31 cellular contexts compared by ENCODE assay signal in genomic region chr15:101092867-101093202, GRCh38.
DNase-seq lines count a peak whose midpoint lies in the region; ATAC-seq, FAIRE-seq and TF ChIP-seq lines count a peak whose summit lies in the region.
"Had no signal": no experiment of that assay in that cellular context is flagged by ENCODE, and none has a peak within 500 bp of the region (broad histone marks: within the 10 kb centered on the region; RNA-seq: fewer than 3 reads in every experiment).

No MANE protein-coding gene starts in this region.

- no peak for DNase-seq in H1 (ENCODE audit: low read depth in 1 of 2, low spot score in 2 of 2)
- no peak for DNase-seq in lower lobe of right lung
- no peak for DNase-seq in stomach
- DNase-seq in T-helper 2 cell treated with Interferon-gamma antibody and Interleukin-4, amounts not matched to agents 5 μg/mL and 100 μg/mL, for 36 hours (ENCODE audit: low spot score), result no peak
- DNase-seq in CD8-positive, alpha-beta T cell, result no peak
- no peak for DNase-seq in Calu3
- DNase-seq in T-cell, result no peak
- DNase-seq: activated CD4-positive, alpha-beta T cell treated with anti-CD3 and anti-CD28 coated beads for 36 hours; activated CD8-positive, alpha-beta T cell treated with anti-CD3 and anti-CD28 coated beads, Interleukin-2, amount 10 ng/mL, durations not matched to agents 7 days and 5 days; activated naive CD4-positive, alpha-beta T cell treated with anti-CD3 and anti-CD28 coated beads for 36 hours; COR-L47; Karpas-422; midbrain; naive thymus-derived CD4-positive, alpha-beta T cell; NCI-H1417 treated with DMSO at 0.1 percent for 48 hours; NCI-H2029 treated with DMSO at 0.1 percent for 48 hours; NCI-H526 treated with DMSO at 0.1 percent for 48 hours; pancreas; PC-9; retina; Right ventricle myocardium superior; stimulated activated CD4-positive, alpha-beta T cell treated with anti-CD3 and anti-CD28 coated beads, Interleukin-12 subunit alpha, Interleukin-12 subunit beta, amount 100 ng/mL, for 4 hours; stimulated activated CD4-positive, alpha-beta T cell treated with anti-CD3 and anti-CD28 coated beads, Interleukin-2, amount 100 ng/mL, for 48 hours; T-helper 9 cell; transverse colon had no signal

- H3K79me1 ChIP-seq in H1 (ENCODE audit: low read depth, low read length), result no peaks in the 10 kb centered on the region

- H3K36me3 ChIP-seq in H1 (ENCODE audit: control insufficient read depth in 2 of 4, insufficient read depth in 4 of 4, low read length in 3 of 4) (no peaks in the 10 kb centered on the region), lower lobe of right lung (no peaks in the 10 kb centered on the region), stomach (no peaks in the 10 kb centered on the region)
- no peaks in the 10 kb centered on the region for H3K36me3 ChIP-seq in CD8-positive, alpha-beta T cell (ENCODE audit: insufficient read depth, low read length)
- H3K36me3 ChIP-seq: HAP-1, pancreas, transverse colon had no signal

- no peaks in the 10 kb centered on the region for H3K27me3 ChIP-seq in H1 (replicated peaks in 1 of 4; ENCODE audit: control insufficient read depth in 3 of 4, extremely low read depth in 1 of 4, insufficient read depth in 3 of 4, low read length in 3 of 4)
- H3K27me3 ChIP-seq in lower lobe of right lung (ENCODE audit: low read depth), result no peaks in the 10 kb centered on the region
- H3K27me3 ChIP-seq in stomach, result no peaks in the 10 kb centered on the region
- no peaks in the 10 kb centered on the region for H3K27me3 ChIP-seq in CD8-positive, alpha-beta T cell (ENCODE audit: insufficient read depth, low read length)
- H3K27me3 ChIP-seq: pancreas, transverse colon had no signal

- intact Hi-C loops in lower lobe of right lung (cut with DNase I) (no loop called here), stomach (cut with DNase I; ENCODE audit: low total_unique reads) (no loop called here), Calu3 (cut with micrococcal nuclease; ENCODE audit: unreplicated experiment) (no loop called here)
- intact Hi-C loops in CD8-positive, alpha-beta T cell (cut with DNase I, micrococcal nuclease), result no loop called here

- H3K9me3 Mint-ChIP-seq in T-helper 2 cell treated with Interferon-gamma antibody and Interleukin-4, amounts not matched to agents 5 μg/mL and 100 μg/mL, for 36 hours, result no peaks in the 10 kb centered on the region
- H3K9me3 Mint-ChIP-seq in CD8-positive, alpha-beta T cell, result no peaks in the 10 kb centered on the region
- H3K9me3 Mint-ChIP-seq in Calu3 (ENCODE audit: low read depth, unreplicated experiment), result no peaks in the 10 kb centered on the region
- no peaks in the 10 kb centered on the region for H3K9me3 Mint-ChIP-seq in T-cell

- peak overlapping the region; percentile 49; the same call in 1 of the 2 replicates for H2BK5ac ChIP-seq in H1 (ENCODE audit: low read depth, low read length)

- no peaks in the 10 kb centered on the region for H3K9me3 ChIP-seq in H1 (ENCODE audit: insufficient read depth in 2 of 2, low read depth in 1 of 2, low read length in 1 of 2)
- no peaks in the 10 kb centered on the region for H3K9me3 ChIP-seq in lower lobe of right lung
- H3K9me3 ChIP-seq in stomach, result no peaks in the 10 kb centered on the region
- H3K9me3 ChIP-seq in CD8-positive, alpha-beta T cell (ENCODE audit: low read length), result no peaks in the 10 kb centered on the region
- H3K9me3 ChIP-seq: pancreas, transverse colon had no signal

- H3K4me3 ChIP-seq in H1 (ENCODE audit: extremely low read depth in 1 of 4, insufficient read depth in 2 of 4, low read depth in 3 of 4, low read length in 4 of 4), result no peak overlapping the region
- no peak overlapping the region for H3K4me3 ChIP-seq in lower lobe of right lung
- H3K4me3 ChIP-seq in stomach, result no peak overlapping the region
- H3K4me3 ChIP-seq in CD8-positive, alpha-beta T cell (ENCODE audit: low read depth, low read length), result no peak overlapping the region
- H3K4me3 ChIP-seq: HAP-1, pancreas, PC-9, transverse colon had no signal

- H3K79me2 ChIP-seq in H1 (ENCODE audit: control insufficient read depth in 1 of 2, insufficient read depth in 2 of 2, low read length in 2 of 2), result no peaks in the 10 kb centered on the region

- 95% methylated on average over 12 of the region's 12 CpGs; no CpG with 5 or more reads in 1 of the 2 experiments for WGBS in H1 (ENCODE audit: extremely low coverage in 1 of 2, insufficient coverage in 1 of 2, insufficient read length in 1 of 2, insufficient replicate concordance in 2 of 2, low coverage in 1 of 2, low lambda C conversion rate in 2 of 2, missing lambda C conversion rate in 1 of 2), 2 experiments
- 95 to 98% (median 97%) methylated on average over 7 to 12 of the region's 12 CpGs for WGBS in stomach, 5 donors

- no peaks in the 10 kb centered on the region for H4K20me1 ChIP-seq in H1 (replicated peaks in 1 of 2; ENCODE audit: control insufficient read depth in 1 of 2, insufficient read depth in 2 of 2, low read length in 2 of 2)

- no peak for TF ChIP-seq CTCF in H1 (IDR thresholded peaks at IDR 0.05; ENCODE audit: control extremely low read depth in 1 of 3, insufficient read depth in 1 of 3, low read depth in 1 of 3, low read length in 3 of 3)
- TF ChIP-seq CTCF in lower lobe of right lung (IDR thresholded peaks at IDR 0.05), result no peak
- no peak for TF ChIP-seq CTCF in stomach (IDR thresholded peaks at IDR 0.05)
- TF ChIP-seq CTCF in CD8-positive, alpha-beta T cell (IDR thresholded peaks at IDR 0.05), result no peak
- no peak for TF ChIP-seq CTCF in Calu3 (IDR thresholded peaks at IDR 0.05; ENCODE audit: unreplicated experiment)

- no peak for TF ChIP-seq EP300 in H1 (IDR thresholded peaks at IDR 0.05; ENCODE audit: borderline replicate concordance in 1 of 2, low read depth in 2 of 2, low read length in 2 of 2)
- no peak for TF ChIP-seq EP300 in stomach (IDR thresholded peaks at IDR 0.05)

- H2BK120ac ChIP-seq in H1 (replicated peaks; ENCODE audit: low read depth, low read length), result no peak overlapping the region

- peaks cover 13% of the 10 kb centered on the region for H3K4me1 Mint-ChIP-seq in T-helper 2 cell treated with Interferon-gamma antibody and Interleukin-4, amounts not matched to agents 5 μg/mL and 100 μg/mL, for 36 hours (ENCODE audit: low read depth)
- H3K4me1 Mint-ChIP-seq in CD8-positive, alpha-beta T cell (ENCODE audit: low read depth), result peaks cover 3% of the 10 kb centered on the region
- H3K4me1 Mint-ChIP-seq in Calu3 (ENCODE audit: low read depth, unreplicated experiment), result no peaks in the 10 kb centered on the region
- H3K4me1 Mint-ChIP-seq in T-cell, result no peaks in the 10 kb centered on the region
- H3K4me1 Mint-ChIP-seq: activated CD4-positive, alpha-beta T cell treated with anti-CD3 and anti-CD28 coated beads for 36 hours had no signal

- ATAC-seq in lower lobe of right lung (no peak), T-cell (replicated peaks in 1 of 4) (no peak)
- ATAC-seq in CD8-positive, alpha-beta T cell, result no peak
- ATAC-seq: activated CD4-positive, alpha-beta T cell treated with anti-CD3 and anti-CD28 coated beads for 36 hours; activated CD8-positive, alpha-beta T cell treated with anti-CD3 and anti-CD28 coated beads, Interleukin-2, amount 10 ng/mL, durations not matched to agents 7 days and 5 days; naive thymus-derived CD4-positive, alpha-beta T cell; pancreas had no signal

- peak overlapping the region; percentile 79 for H3K27ac ChIP-seq in angular gyrus (ENCODE audit: low read depth, low read length)
- H3K27ac ChIP-seq in H1 (ENCODE audit: low read depth, low read length), result no peak overlapping the region
- peak overlapping the region; percentile 69 for H3K27ac ChIP-seq in lower lobe of right lung
- peak overlapping the region in 4 of 5 donors; percentile 54 to 75 (median 73) for H3K27ac ChIP-seq in stomach
- H3K27ac ChIP-seq in CD8-positive, alpha-beta T cell (ENCODE audit: low read depth, low read length), result no peak overlapping the region
- H3K27ac ChIP-seq: HL-60, PC-9, VCaP had no signal

- no peak for FAIRE-seq in H1 (lab: Jason Lieb, UNC)
- FAIRE-seq: GM12892, pancreas had no signal

- H2BK15ac ChIP-seq in H1 (ENCODE audit: low read length), result 0 out of 2 replicates have a peak overlapping the region, but pooled peaks have one; percentile 5

- no peak overlapping the region for H3K9ac ChIP-seq in H1 (replicated peaks in 1 of 4; ENCODE audit: extremely low read depth in 1 of 4, low read depth in 3 of 4, low read length in 3 of 4)

- no peak overlapping the region for H4K5ac ChIP-seq in H1 (ENCODE audit: insufficient read length, low read depth, low read length)

- H3K4ac ChIP-seq in H1 (replicated peaks; ENCODE audit: insufficient read length, low read depth, low read length), result peak overlapping the region; percentile 65

- H3K23me2 ChIP-seq in H1 (ENCODE audit: low read depth, low read length), result no peaks in the 10 kb centered on the region; the same call in 1 of the 2 replicates

- H3K36me3 Mint-ChIP-seq in T-helper 2 cell treated with Interferon-gamma antibody and Interleukin-4, amounts not matched to agents 5 μg/mL and 100 μg/mL, for 36 hours (ENCODE audit: low read depth), result peaks cover 4% of the 10 kb centered on the region
- no peaks in the 10 kb centered on the region for H3K36me3 Mint-ChIP-seq in CD8-positive, alpha-beta T cell
- H3K36me3 Mint-ChIP-seq in Calu3 (ENCODE audit: insufficient read depth, unreplicated experiment) (no peaks in the 10 kb centered on the region), T-cell (no peaks in the 10 kb centered on the region)
- H3K36me3 Mint-ChIP-seq: brain had no signal

- POLR2A ChIA-PET in H1 (lab: Charles Lee; ENCODE audit: partially characterized antibody) (interaction anchor here (0.6 to 1.5 kb wide), 2 partner anchors 25 to 170 kb away, joined by 3 to 4 read pairs; no protein-coding TSS in a partner anchor), T-cell (lab: Charles Lee) (interaction anchor here in 1 of 2 donors (0.5 kb wide), 1 partner anchor 165 kb away, joined by 3 read pairs; no protein-coding TSS in a partner anchor)
- POLR2A ChIA-PET in CD8-positive, alpha-beta T cell (lab: Charles Lee), result no interaction called here

- H2AFZ ChIP-seq in H1 (ENCODE audit: low read length), result no peak overlapping the region
- H2AFZ ChIP-seq: PC-9 had no signal

- no peak overlapping the region for H3K23ac ChIP-seq in H1 (ENCODE audit: insufficient read length)

- peak overlapping the region; percentile 64; the same call in 1 of the 2 replicates for H3K18ac ChIP-seq in H1 (ENCODE audit: extremely low read depth, low read length)

- peak overlapping the region; percentile 77; the same call in 1 of the 2 replicates for H2BK20ac ChIP-seq in H1 (ENCODE audit: low read length)

- H3K4me2 ChIP-seq in H1 (ENCODE audit: insufficient read depth in 1 of 2, low read depth in 2 of 2, low read length in 2 of 2), result no peak overlapping the region
- H3K4me2 ChIP-seq: PC-9 had no signal

- TF ChIP-seq RAD21 in H1 (IDR thresholded peaks at IDR 0.05 in 1 of 2, conservative IDR thresholded peaks at IDR 0.05 in 1 of 2; ENCODE audit: low read depth in 2 of 2, low read length in 2 of 2), result no peak

- BruUV-seq in Calu3 (replicated peaks; lab: Mats Ljungman, UMichigan), result no TSS peak

- H4K8ac ChIP-seq in H1 (ENCODE audit: extremely low read depth, insufficient read depth, low read length), result peak overlapping the region; percentile 72; the same call in 1 of the 2 replicates

- TF ChIP-seq POLR2A in H1 (IDR thresholded peaks at IDR 0.05; ENCODE audit: control extremely low read depth in 1 of 2, low read depth in 2 of 2, low read length in 2 of 2), result no peak
- TF ChIP-seq POLR2A in stomach (IDR thresholded peaks at IDR 0.05), result no peak

- H3K4me3 Mint-ChIP-seq in T-helper 2 cell treated with Interferon-gamma antibody and Interleukin-4, amounts not matched to agents 5 μg/mL and 100 μg/mL, for 36 hours, result no peak overlapping the region
- no peak overlapping the region for H3K4me3 Mint-ChIP-seq in CD8-positive, alpha-beta T cell
- no peak overlapping the region for H3K4me3 Mint-ChIP-seq in Calu3 (ENCODE audit: low read depth, unreplicated experiment)
- H3K4me3 Mint-ChIP-seq in T-cell, result no peak overlapping the region
- H3K4me3 Mint-ChIP-seq: activated CD4-positive, alpha-beta T cell treated with anti-CD3 and anti-CD28 coated beads for 36 hours; activated CD8-positive, alpha-beta T cell treated with anti-CD3 and anti-CD28 coated beads, Interleukin-2, amount 10 ng/mL, durations not matched to agents 7 days and 5 days; activated naive CD4-positive, alpha-beta T cell treated with anti-CD3 and anti-CD28 coated beads for 36 hours; naive thymus-derived CD4-positive, alpha-beta T cell had no signal

- no peak overlapping the region for H2AK5ac ChIP-seq in H1 (ENCODE audit: low read depth, low read length)

- H3K4me1 ChIP-seq in H1 (replicated peaks in 1 of 4; ENCODE audit: control insufficient read depth in 3 of 4, insufficient read depth in 4 of 4, low read length in 3 of 4), result peaks cover 0 to 1% (median 0%) of the 10 kb centered on the region in 4 experiments; a peak in 3 of 7 replicates
- peaks cover 35% of the 10 kb centered on the region for H3K4me1 ChIP-seq in lower lobe of right lung
- peaks cover 7 to 28% (median 21%) of the 10 kb centered on the region in 4 donors for H3K4me1 ChIP-seq in stomach
- H3K4me1 ChIP-seq in CD8-positive, alpha-beta T cell (ENCODE audit: insufficient read depth, low read length), result no peaks in the 10 kb centered on the region
- H3K4me1 ChIP-seq: pancreas had no signal

- H2BK12ac ChIP-seq in H1 (ENCODE audit: low read depth, low read length), result peak overlapping the region; percentile 69; the same call in 1 of the 2 replicates

- H4K91ac ChIP-seq in H1 (replicated peaks; ENCODE audit: insufficient read length, low read length), result peak overlapping the region; percentile 67

- H3K27ac Mint-ChIP-seq in T-helper 2 cell treated with Interferon-gamma antibody and Interleukin-4, amounts not matched to agents 5 μg/mL and 100 μg/mL, for 36 hours, result no peak overlapping the region
- no peak overlapping the region for H3K27ac Mint-ChIP-seq in CD8-positive, alpha-beta T cell
- H3K27ac Mint-ChIP-seq in Calu3 (ENCODE audit: unreplicated experiment) (no peak overlapping the region), T-cell (no peak overlapping the region)
- H3K27ac Mint-ChIP-seq: activated CD4-positive, alpha-beta T cell treated with anti-CD3 and anti-CD28 coated beads for 36 hours; activated CD8-positive, alpha-beta T cell treated with anti-CD3 and anti-CD28 coated beads, Interleukin-2, amount 10 ng/mL, durations not matched to agents 7 days and 5 days; activated naive CD4-positive, alpha-beta T cell treated with anti-CD3 and anti-CD28 coated beads for 36 hours; naive thymus-derived CD4-positive, alpha-beta T cell had no signal

- H3K56ac ChIP-seq in H1 (replicated peaks; ENCODE audit: insufficient read length, low read depth, low read length), result no peak overlapping the region

- peaks cover 16% of the 10 kb centered on the region for H3K27me3 Mint-ChIP-seq in T-helper 2 cell treated with Interferon-gamma antibody and Interleukin-4, amounts not matched to agents 5 μg/mL and 100 μg/mL, for 36 hours (ENCODE audit: low read depth)
- H3K27me3 Mint-ChIP-seq in CD8-positive, alpha-beta T cell (ENCODE audit: low read depth), result no peaks in the 10 kb centered on the region
- H3K27me3 Mint-ChIP-seq in Calu3 (ENCODE audit: unreplicated experiment) (peaks cover 38% of the 10 kb centered on the region), T-cell (peaks cover 0 to 2% of the 10 kb centered on the region in 2 donors)

- CTCF ChIA-PET in H1 (lab: Charles Lee; ENCODE audit: partially characterized antibody) (interaction anchor here (0.8 to 11.1 kb wide), 10 partner anchors 9 to 85 kb away, joined by 3 to 72 read pairs (median 4); no protein-coding TSS in a partner anchor), Calu3 (lab: Charles Lee) (no interaction called here), T-cell (lab: Charles Lee) (interaction anchor here (0.5 to 1.2 kb wide), 3 partner anchors 165 to 460 kb away, joined by 3 to 7 read pairs (median 3); no protein-coding TSS in a partner anchor)
- CTCF ChIA-PET in CD8-positive, alpha-beta T cell (lab: Charles Lee), result interaction anchor here (0.7 to 9.4 kb wide), 4 partner anchors 12 to 162 kb away, joined by 3 to 173 read pairs (median 4); partner anchors contain the start of gene CHSY1

- no peak overlapping the region for H3K14ac ChIP-seq in H1 (ENCODE audit: insufficient read length)

Comparison
In these comparisons a context has a peak if more than half of its experiments do, and no peak if none do; other contexts are left out.
1. H3K27ac ChIP-seq: peak in angular gyrus (single experiment), lower lobe of right lung (single experiment) and stomach (4 of 5); none in H1 (single experiment) and CD8-positive, alpha-beta T cell (single experiment).